15 cellular contexts compared by ENCODE assay signal in the genomic region with DNA sequence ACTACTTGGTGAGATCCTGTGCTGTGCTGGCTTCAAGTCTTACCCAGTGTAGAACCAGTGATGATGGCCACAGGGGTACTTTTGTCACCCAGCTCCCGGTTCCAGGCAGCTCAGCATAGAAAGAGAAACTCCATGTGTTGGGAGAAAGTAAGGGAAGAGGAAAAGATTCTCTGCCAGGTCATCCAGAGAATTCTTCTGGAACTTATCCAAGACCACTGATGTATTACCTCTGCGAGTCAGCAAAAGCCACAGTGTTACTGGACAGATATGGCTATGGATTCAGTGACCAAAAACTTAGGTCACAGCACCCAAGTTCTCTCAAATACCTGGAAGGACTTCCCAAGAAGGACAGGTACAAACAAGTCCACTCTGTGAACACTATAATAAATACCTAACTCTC.
DNase-seq lines count a peak whose midpoint lies in the region; ATAC-seq, FAIRE-seq and TF ChIP-seq lines count a peak whose summit lies in the region.
"Had no signal": no experiment of that assay in that cellular context is flagged by ENCODE, and none has a peak within 500 bp of the region (broad histone marks: within the 10 kb centered on the region; RNA-seq: fewer than 3 reads in every experiment).

No MANE protein-coding gene starts in this region.

- intact Hi-C loops in PC-3 (cut with micrococcal nuclease), result no loop called here

- H3K9me3 ChIP-seq in A549, result no peaks in the 10 kb centered on the region
- no peaks in the 10 kb centered on the region for H3K9me3 ChIP-seq in PC-3 (ENCODE audit: low read length)

- no peak overlapping the region for H3K9ac ChIP-seq in PC-3 (ENCODE audit: low read length)

- H3K4me3 ChIP-seq in A549 (no peak overlapping the region), PC-3 (ENCODE audit: low read length) (no peak overlapping the region), bronchial epithelial cell (ENCODE audit: low read depth, low read length) (no peak overlapping the region)
- H3K4me3 ChIP-seq: GM23338 had no signal

- FAIRE-seq in A549 (lab: Jason Lieb, UNC), result no peak
- no peak for FAIRE-seq in bronchial epithelial cell (lab: Jason Lieb, UNC)
- FAIRE-seq: GM18507 had no signal

- no peaks in the 10 kb centered on the region for H4K20me1 ChIP-seq in PC-3 (ENCODE audit: low read length)

- H3K79me2 ChIP-seq in PC-3 (ENCODE audit: low read length), result no peaks in the 10 kb centered on the region

- no peak for TF ChIP-seq RAD21 in A549 (conservative IDR thresholded peaks at IDR 0.05 in 1 of 2, IDR thresholded peaks at IDR 0.05 in 1 of 2)

- 94% methylated on average over 2 of the region's 2 CpGs for WGBS in A549 (ENCODE audit: missing lambda C conversion rate)

- H3K36me3 ChIP-seq in PC-3 (ENCODE audit: low read depth, low read length), result no peaks in the 10 kb centered on the region
- no peaks in the 10 kb centered on the region for H3K36me3 ChIP-seq in bronchial epithelial cell (ENCODE audit: control insufficient read depth, insufficient read depth, low read length)

- DNase-seq in A549 (ENCODE audit: low read depth in 1 of 2, low spot score in 1 of 2) (no peak), PC-3 (peak; percentile 48), bronchial epithelial cell (ENCODE audit: low read depth) (peak; percentile 44), kidney glomerular epithelial cell (lab: John Stamatoyannopoulos, UW) (peak; percentile 24), GM13977 (ENCODE audit: low spot score) (no peak), HuH-7.5 (ENCODE audit: low spot score) (no peak)
- DNase-seq: 8988T; CD8-positive, alpha-beta T cell; COR-L47; DMS53; H7 had no signal

- no peak for TF ChIP-seq POLR2A in A549 (IDR thresholded peaks at IDR 0.05; ENCODE audit: low read length)

- TF ChIP-seq CTCF in A549 (IDR thresholded peaks at IDR 0.05) (no peak), PC-3 (conservative IDR thresholded peaks at IDR 0.05; ENCODE audit: low read depth, low read length) (no peak), bronchial epithelial cell (IDR thresholded peaks at IDR 0.05; ENCODE audit: insufficient read depth, low read length, severe bottlenecking) (no peak), GM13977 (IDR thresholded peaks at IDR 0.05; ENCODE audit: extremely low read depth, insufficient read depth, missing control alignments) (no peak)

- H3K4me2 ChIP-seq in A549, result no peak overlapping the region
- no peak overlapping the region for H3K4me2 ChIP-seq in PC-3 (ENCODE audit: low read length)
- H3K4me2 ChIP-seq: GM23338 had no signal

- ATAC-seq in A549, result no peak
- no peak for ATAC-seq in PC-3
- no peak for ATAC-seq in GM21423 (IDR thresholded peaks at IDR 0.05; ENCODE audit: unreplicated experiment)
- no peak for ATAC-seq in GM21717 (IDR thresholded peaks at IDR 0.05; ENCODE audit: unreplicated experiment)
- ATAC-seq: CD8-positive, alpha-beta T cell; GM23338 had no signal

- no peaks in the 10 kb centered on the region for H3K27me3 ChIP-seq in PC-3 (ENCODE audit: low read length)
- no peaks in the 10 kb centered on the region for H3K27me3 ChIP-seq in bronchial epithelial cell (ENCODE audit: control insufficient read depth, insufficient read depth, low read length)

- no peak overlapping the region for H2AFZ ChIP-seq in PC-3 (ENCODE audit: low read length)
- H2AFZ ChIP-seq: GM23338 had no signal

- no TSS peak for BruUV-seq in PC-3 (replicated peaks; lab: Mats Ljungman, UMichigan)

- H3K4me1 ChIP-seq in A549 (peaks cover 40% of the 10 kb centered on the region), PC-3 (ENCODE audit: insufficient read depth, low read length) (peaks cover 42% of the 10 kb centered on the region)

- POLR2A ChIA-PET in A549 (lab: Yijun Ruan, JAX) (no interaction called here), PC-3 (lab: Charles Lee; ENCODE audit: unreplicated experiment) (no interaction called here)

- H3K27ac ChIP-seq in A549, result peak overlapping the region; percentile 48 to 81; a peak in 5 of 6 replicates
- peak overlapping the region; percentile 38 for H3K27ac ChIP-seq in PC-3 (ENCODE audit: low read length)

- CTCF ChIA-PET in A549 (lab: Yijun Ruan, JAX), result no interaction called here
- CTCF ChIA-PET in PC-3 (lab: Charles Lee), result no interaction called here

- H3F3A ChIP-seq in PC-3 (ENCODE audit: low read length, unreplicated experiment), result no peaks in the 10 kb centered on the region

- no peaks in the 10 kb centered on the region for H3K9me2 ChIP-seq in PC-3 (replicated peaks; ENCODE audit: low read length)

- TF ChIP-seq EP300 in A549 (IDR thresholded peaks at IDR 0.05), result no peak

- in situ Hi-C loops in GM13977 (cut with MboI; ENCODE audit: low pct_unique_long_range_greater_than_20kb, low sequenced_read_pairs, unreplicated experiment), result no loop called here

TF ChIP-seq in A549, 52 proteins besides CTCF, POLR2A, EP300 and RAD21:
- TF ChIP-seq HDAC2 (IDR thresholded peaks at IDR 0.05) (no peak), HOXB13 (CRISPR knock-in tag; IDR thresholded peaks at IDR 0.05; ENCODE audit: low read depth) (no peak), POLR2AphosphoS2 (conservative IDR thresholded peaks at IDR 0.05; ENCODE audit: low read length) (no peak), NPAS2 (CRISPR knock-in tag; IDR thresholded peaks at IDR 0.05; ENCODE audit: borderline replicate concordance) (no peak), PHF8 (IDR thresholded peaks at IDR 0.05; ENCODE audit: borderline replicate concordance, low read depth) (no peak), HEYL (CRISPR knock-in tag; IDR thresholded peaks at IDR 0.05) (no peak), HOXA7 (CRISPR knock-in tag; IDR thresholded peaks at IDR 0.05) (no peak), SREBF2 (IDR thresholded peaks at IDR 0.05) (no peak), CHD4 (IDR thresholded peaks at IDR 0.05; ENCODE audit: borderline replicate concordance) (no peak), MYC (IDR thresholded peaks at IDR 0.05; ENCODE audit: borderline replicate concordance, low read length) (no peak), TP53 (CRISPR knock-in tag; IDR thresholded peaks at IDR 0.05) (no peak)
- TF ChIP-seq, protein P1, sequence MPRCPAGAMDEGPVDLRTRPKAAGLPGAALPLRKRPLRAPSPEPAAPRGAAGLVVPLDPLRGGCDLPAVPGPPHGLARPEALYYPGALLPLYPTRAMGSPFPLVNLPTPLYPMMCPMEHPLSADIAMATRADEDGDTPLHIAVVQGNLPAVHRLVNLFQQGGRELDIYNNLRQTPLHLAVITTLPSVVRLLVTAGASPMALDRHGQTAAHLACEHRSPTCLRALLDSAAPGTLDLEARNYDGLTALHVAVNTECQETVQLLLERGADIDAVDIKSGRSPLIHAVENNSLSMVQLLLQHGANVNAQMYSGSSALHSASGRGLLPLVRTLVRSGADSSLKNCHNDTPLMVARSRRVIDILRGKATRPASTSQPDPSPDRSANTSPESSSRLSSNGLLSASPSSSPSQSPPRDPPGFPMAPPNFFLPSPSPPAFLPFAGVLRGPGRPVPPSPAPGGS (IDR thresholded peaks at IDR 0.05), result no peak
- TF ChIP-seq, protein P2, sequence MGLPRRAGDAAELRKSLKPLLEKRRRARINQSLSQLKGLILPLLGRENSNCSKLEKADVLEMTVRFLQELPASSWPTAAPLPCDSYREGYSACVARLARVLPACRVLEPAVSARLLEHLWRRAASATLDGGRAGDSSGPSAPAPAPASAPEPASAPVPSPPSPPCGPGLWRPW (IDR thresholded peaks at IDR 0.05), result no peak

Comparison
In these comparisons a context has a peak if more than half of its experiments do, and no peak if none do; other contexts are left out.
1. DNase-seq: peak in PC-3 (single experiment), bronchial epithelial cell (single experiment) and kidney glomerular epithelial cell (single experiment); none in A549 (0 of 2), GM13977 (single experiment) and HuH-7.5 (single experiment).